Comparison of ENCODE assay signal across 15 cellular contexts in genomic region chr13:44281252-44282000, GRCh38.
"Had no signal": no experiment of that assay in that cellular context is flagged by ENCODE, and none has a peak within 500 bp of the region (broad histone marks: within the 10 kb centered on the region; RNA-seq: fewer than 3 reads in every experiment).

No MANE protein-coding gene starts in this region.

- DNase-seq: activated CD4-positive, alpha-beta T cell treated with anti-CD3 and anti-CD28 coated beads for 36 hours; activated CD8-positive, alpha-beta memory T cell treated with anti-CD3 and anti-CD28 coated beads for 24 hours; activated naive CD4-positive, alpha-beta T cell treated with anti-CD3 and anti-CD28 coated beads, Interleukin-2, amount 50 U/mL, for 16 hours; adrenal gland; effector memory CD4-positive, alpha-beta T cell; hippocampal formation; ovary; stimulated activated CD4-positive, alpha-beta T cell treated with anti-CD3 and anti-CD28 coated beads, Interleukin-4, amount 100 ng/mL, for 24 hours; T1000 had no signal

- H3K27ac Mint-ChIP-seq: activated CD4-positive, alpha-beta T cell treated with anti-CD3 and anti-CD28 coated beads for 36 hours; activated T-helper 17 cell treated with anti-CD3 and anti-CD28 coated beads, Interleukin-2, amount 50 U/mL, for 72 hours; stimulated activated naive CD8-positive, alpha-beta T cell treated with anti-CD3 and anti-CD28 coated beads, Interleukin-15, Interleukin-2, amounts not matched to agents 100 ng/mL and 50 ng/mL, for 24 hours had no signal

- H3K27ac ChIP-seq: adrenal gland, epithelial cell of prostate, ovary, VCaP had no signal

- H3K4me3 Mint-ChIP-seq: activated CD4-positive, alpha-beta T cell treated with anti-CD3 and anti-CD28 coated beads for 36 hours; activated T-helper 17 cell treated with anti-CD3 and anti-CD28 coated beads, Interleukin-2, amount 50 U/mL, for 72 hours; brain; neural crest cell; stimulated activated naive CD8-positive, alpha-beta T cell treated with anti-CD3 and anti-CD28 coated beads, Interleukin-15, Interleukin-2, amounts not matched to agents 100 ng/mL and 50 ng/mL, for 24 hours had no signal

- H3K4me3 ChIP-seq: adrenal gland, ovary had no signal

- H3K4me1 Mint-ChIP-seq: activated T-helper 17 cell treated with anti-CD3 and anti-CD28 coated beads, Interleukin-2, amount 50 U/mL, for 72 hours; neural crest cell had no signal

- ATAC-seq: activated CD4-positive, alpha-beta T cell treated with anti-CD3 and anti-CD28 coated beads for 36 hours; activated T-helper 17 cell treated with anti-CD3 and anti-CD28 coated beads, Interleukin-2, amount 50 U/mL, for 72 hours had no signal

- H3K36me3 ChIP-seq: adrenal gland, ovary had no signal

- H3K4me1 ChIP-seq: adrenal gland had no signal

- H3K27me3 ChIP-seq: adrenal gland, ovary had no signal

- H3K36me3 Mint-ChIP-seq: brain had no signal

- H3K9me3 ChIP-seq: adrenal gland, ovary had no signal
